In genomic region chr20:61536671-61537070, GRCh38 we compare ENCODE assay signal across 39 cellular contexts.
"Had no signal": no experiment of that assay in that cellular context is flagged by ENCODE, and none has a peak within 500 bp of the region (broad histone marks: within the 10 kb centered on the region; RNA-seq: fewer than 3 reads in every experiment).

No MANE protein-coding gene starts in this region.

- H3K9me3 Mint-ChIP-seq: activated B cell treated with CpG ODN at 0.5 μM for 24 hours; activated CD4-positive, alpha-beta memory T cell treated with anti-CD3 and anti-CD28 coated beads for 36 hours; activated CD4-positive, alpha-beta T cell treated with anti-CD3 and anti-CD28 coated beads, Interleukin-2, amount 10 ng/mL, durations not matched to agents 24 days and 14 days; activated CD8-positive, alpha-beta T cell treated with anti-CD3 and anti-CD28 coated beads for 36 hours; activated naive CD4-positive, alpha-beta T cell treated with anti-CD3 and anti-CD28 coated beads for 36 hours; activated naive CD4-positive, alpha-beta T cell treated with anti-CD3 and anti-CD28 coated beads, Interleukin-2, amount 50 U/mL, for 72 hours; activated naive CD8-positive, alpha-beta T cell treated with anti-CD3 and anti-CD28 coated beads for 36 hours; activated T-cell treated with anti-CD3 and anti-CD28 coated beads, Interleukin-2, amount 50 U/mL, for 4 hours; activated T-cell treated with anti-CD3 and anti-CD28 coated beads, Interleukin-2, amount 50 U/mL, for 72 hours; activated T-helper 1 cell treated with anti-CD3 and anti-CD28 coated beads, Interleukin-12 subunit alpha, Interleukin-12 subunit beta, Interleukin-2, Interleukin-4 antibody, amounts not matched to agents 30 ng/mL and 10 ng/mL and 1 ng/mL, durations not matched to agents 14 hours and 24 hours and 36 hours; activated T-helper 17 cell treated with anti-CD3 and anti-CD28 coated beads, Interleukin-2, amount 50 U/mL, for 72 hours; central memory CD8-positive, alpha-beta T cell; T-helper 1 cell treated with Interleukin-12 subunit alpha and Interleukin-12 subunit beta and Interleukin-4 antibody, amounts not matched to agents 30 μg/mL and 1 μg/mL, for 36 hours; T-helper 2 cell treated with Interferon-gamma antibody and Interleukin-4, amounts not matched to agents 5 μg/mL and 100 μg/mL, for 36 hours had no signal

- H3K4me1 Mint-ChIP-seq: activated B cell treated with CpG ODN at 0.5 μM for 24 hours; activated CD4-positive, alpha-beta T cell treated with anti-CD3 and anti-CD28 coated beads, Interleukin-2, amount 10 ng/mL, durations not matched to agents 24 days and 14 days; activated naive CD8-positive, alpha-beta T cell treated with anti-CD3 and anti-CD28 coated beads for 36 hours; activated T-helper 17 cell treated with anti-CD3 and anti-CD28 coated beads, Interleukin-2, amount 50 U/mL, for 72 hours; central memory CD8-positive, alpha-beta T cell had no signal

- H3K36me3 ChIP-seq: adrenal gland, brain microvascular endothelial cell, cardiac muscle cell had no signal

- H3K36me3 Mint-ChIP-seq: activated CD4-positive, alpha-beta memory T cell treated with anti-CD3 and anti-CD28 coated beads for 36 hours; activated naive CD4-positive, alpha-beta T cell treated with anti-CD3 and anti-CD28 coated beads, Interleukin-2, amount 50 U/mL, for 72 hours; activated naive CD8-positive, alpha-beta T cell treated with anti-CD3 and anti-CD28 coated beads for 36 hours had no signal

- H3K27ac Mint-ChIP-seq: activated B cell treated with CpG ODN at 0.5 μM for 24 hours; activated CD4-positive, alpha-beta memory T cell treated with anti-CD3 and anti-CD28 coated beads for 36 hours; activated CD4-positive, alpha-beta T cell treated with anti-CD3 and anti-CD28 coated beads, Interleukin-2, amount 10 ng/mL, durations not matched to agents 24 days and 14 days; activated CD8-positive, alpha-beta T cell treated with anti-CD3 and anti-CD28 coated beads for 36 hours; activated naive CD4-positive, alpha-beta T cell treated with anti-CD3 and anti-CD28 coated beads for 36 hours; activated naive CD4-positive, alpha-beta T cell treated with anti-CD3 and anti-CD28 coated beads, Interleukin-2, amount 50 U/mL, for 72 hours; activated naive CD8-positive, alpha-beta T cell treated with anti-CD3 and anti-CD28 coated beads for 36 hours; activated T-cell treated with anti-CD3 and anti-CD28 coated beads, Interleukin-2, amount 50 U/mL, for 72 hours; activated T-helper 1 cell treated with anti-CD3 and anti-CD28 coated beads, Interleukin-12 subunit alpha, Interleukin-12 subunit beta, Interleukin-2, Interleukin-4 antibody, amounts not matched to agents 30 ng/mL and 10 ng/mL and 1 ng/mL, durations not matched to agents 14 hours and 24 hours and 36 hours; activated T-helper 17 cell treated with anti-CD3 and anti-CD28 coated beads, Interleukin-2, amount 50 U/mL, for 72 hours; T-helper 1 cell treated with Interleukin-12 subunit alpha and Interleukin-12 subunit beta and Interleukin-4 antibody, amounts not matched to agents 30 μg/mL and 1 μg/mL, for 36 hours; T-helper 2 cell treated with Interferon-gamma antibody and Interleukin-4, amounts not matched to agents 5 μg/mL and 100 μg/mL, for 36 hours had no signal

- H3K4me3 ChIP-seq: adrenal gland, body of pancreas, cardiac muscle cell had no signal

- H3K27me3 Mint-ChIP-seq: activated B cell treated with CpG ODN at 0.5 μM for 24 hours; activated CD4-positive, alpha-beta memory T cell treated with anti-CD3 and anti-CD28 coated beads for 36 hours; activated CD4-positive, alpha-beta T cell treated with anti-CD3 and anti-CD28 coated beads, Interleukin-2, amount 10 ng/mL, durations not matched to agents 24 days and 14 days; activated CD8-positive, alpha-beta T cell treated with anti-CD3 and anti-CD28 coated beads for 36 hours; activated naive CD8-positive, alpha-beta T cell treated with anti-CD3 and anti-CD28 coated beads for 36 hours; activated T-helper 17 cell treated with anti-CD3 and anti-CD28 coated beads, Interleukin-2, amount 50 U/mL, for 72 hours; central memory CD8-positive, alpha-beta T cell had no signal

- H3K9me3 ChIP-seq: adrenal gland, body of pancreas had no signal

- ATAC-seq: activated CD8-positive, alpha-beta T cell treated with anti-CD3 and anti-CD28 coated beads for 36 hours; activated naive CD4-positive, alpha-beta T cell treated with anti-CD3 and anti-CD28 coated beads, Interleukin-2, amount 50 U/mL, for 72 hours; activated T-cell treated with anti-CD3 and anti-CD28 coated beads, Interleukin-2, amount 50 U/mL, for 4 hours; activated T-cell treated with anti-CD3 and anti-CD28 coated beads, Interleukin-2, amount 50 U/mL, for 72 hours; activated T-helper 17 cell treated with anti-CD3 and anti-CD28 coated beads, Interleukin-2, amount 50 U/mL, for 72 hours; body of pancreas had no signal

- H3K4me3 Mint-ChIP-seq: activated B cell treated with CpG ODN at 0.5 μM for 24 hours; activated CD4-positive, alpha-beta memory T cell treated with anti-CD3 and anti-CD28 coated beads for 36 hours; activated CD4-positive, alpha-beta T cell treated with anti-CD3 and anti-CD28 coated beads, Interleukin-2, amount 10 ng/mL, durations not matched to agents 24 days and 14 days; activated CD8-positive, alpha-beta T cell treated with anti-CD3 and anti-CD28 coated beads for 36 hours; activated naive CD4-positive, alpha-beta T cell treated with anti-CD3 and anti-CD28 coated beads for 36 hours; activated naive CD8-positive, alpha-beta T cell treated with anti-CD3 and anti-CD28 coated beads for 36 hours; activated T-cell treated with anti-CD3 and anti-CD28 coated beads, Interleukin-2, amount 50 U/mL, for 4 hours; activated T-cell treated with anti-CD3 and anti-CD28 coated beads, Interleukin-2, amount 50 U/mL, for 72 hours; activated T-helper 1 cell treated with anti-CD3 and anti-CD28 coated beads, Interleukin-12 subunit alpha, Interleukin-12 subunit beta, Interleukin-2, Interleukin-4 antibody, amounts not matched to agents 30 ng/mL and 10 ng/mL and 1 ng/mL, durations not matched to agents 14 hours and 24 hours and 36 hours; activated T-helper 17 cell treated with anti-CD3 and anti-CD28 coated beads, Interleukin-2, amount 50 U/mL, for 72 hours; central memory CD8-positive, alpha-beta T cell; T-helper 1 cell treated with Interleukin-12 subunit alpha and Interleukin-12 subunit beta and Interleukin-4 antibody, amounts not matched to agents 30 μg/mL and 1 μg/mL, for 36 hours; T-helper 2 cell treated with Interferon-gamma antibody and Interleukin-4, amounts not matched to agents 5 μg/mL and 100 μg/mL, for 36 hours had no signal

- H3K27ac ChIP-seq: adrenal gland, body of pancreas, brain microvascular endothelial cell, cardiac muscle cell, VCaP had no signal

- DNase-seq: activated B cell treated with CpG ODN at 0.5 μM for 24 hours; activated CD4-positive, alpha-beta memory T cell treated with anti-CD3 and anti-CD28 coated beads for 36 hours; activated CD4-positive, alpha-beta T cell treated with anti-CD3 and anti-CD28 coated beads for 4 hours; activated CD4-positive, alpha-beta T cell treated with anti-CD3 and anti-CD28 coated beads, Interleukin-2, amount 10 ng/mL, durations not matched to agents 24 days and 14 days; activated CD4-positive, alpha-beta T cell treated with anti-CD3 and anti-CD28 coated beads, Interleukin-2, amount 50 U/mL, for 1 hour; activated CD4-positive, alpha-beta T cell treated with anti-CD3 and anti-CD28 coated beads, Interleukin-2, amount 50 U/mL, for 4 hours; activated CD4-positive, CD25-positive, alpha-beta regulatory T cell treated with anti-CD3 and anti-CD28 coated beads, Interleukin-2, amount 50 U/mL, for 72 hours; activated CD8-positive, alpha-beta memory T cell treated with anti-CD3 and anti-CD28 coated beads, Interleukin-2, amount 50 U/mL, for 4 hours; activated CD8-positive, alpha-beta T cell treated with anti-CD3 and anti-CD28 coated beads for 36 hours; activated effector memory CD4-positive, alpha-beta T cell treated with anti-CD3 and anti-CD28 coated beads, Interleukin-2, amount 50 U/mL, for 16 hours; activated gamma-delta T cell treated with Interleukin-2 at 50 U/mL for 16 hours; activated naive CD4-positive, alpha-beta T cell; activated naive CD4-positive, alpha-beta T cell treated with anti-CD3 and anti-CD28 coated beads for 36 hours; activated naive CD4-positive, alpha-beta T cell treated with anti-CD3 and anti-CD28 coated beads, Interleukin-2, amount 50 U/mL, for 16 hours; activated naive CD8-positive, alpha-beta T cell treated with anti-CD3 and anti-CD28 coated beads for 36 hours; activated T-cell treated with anti-CD3 and anti-CD28 coated beads for 4 hours; activated T-cell treated with anti-CD3 and anti-CD28 coated beads, Interleukin-2, amount 50 U/mL, for 1 hour; activated T-cell treated with anti-CD3 and anti-CD28 coated beads, Interleukin-2, amount 50 U/mL, for 4 hours; activated T-cell treated with anti-CD3 and anti-CD28 coated beads, Interleukin-2, amount 50 U/mL, for 72 hours; adrenal gland; amniotic stem cell; body of pancreas; brain microvascular endothelial cell; caudate nucleus; cerebellar nuclear complex; T-helper 1 cell; T-helper 2 cell; T-helper 9 cell had no signal

- FAIRE-seq: astrocyte, bronchial epithelial cell, TTC549 had no signal

- H3K4me1 ChIP-seq: adrenal gland, body of pancreas had no signal

- H3K27me3 ChIP-seq: adrenal gland, body of pancreas, brain microvascular endothelial cell, cardiac muscle cell had no signal
